ENCODE assay signal across 17 cellular contexts in the genomic region with DNA sequence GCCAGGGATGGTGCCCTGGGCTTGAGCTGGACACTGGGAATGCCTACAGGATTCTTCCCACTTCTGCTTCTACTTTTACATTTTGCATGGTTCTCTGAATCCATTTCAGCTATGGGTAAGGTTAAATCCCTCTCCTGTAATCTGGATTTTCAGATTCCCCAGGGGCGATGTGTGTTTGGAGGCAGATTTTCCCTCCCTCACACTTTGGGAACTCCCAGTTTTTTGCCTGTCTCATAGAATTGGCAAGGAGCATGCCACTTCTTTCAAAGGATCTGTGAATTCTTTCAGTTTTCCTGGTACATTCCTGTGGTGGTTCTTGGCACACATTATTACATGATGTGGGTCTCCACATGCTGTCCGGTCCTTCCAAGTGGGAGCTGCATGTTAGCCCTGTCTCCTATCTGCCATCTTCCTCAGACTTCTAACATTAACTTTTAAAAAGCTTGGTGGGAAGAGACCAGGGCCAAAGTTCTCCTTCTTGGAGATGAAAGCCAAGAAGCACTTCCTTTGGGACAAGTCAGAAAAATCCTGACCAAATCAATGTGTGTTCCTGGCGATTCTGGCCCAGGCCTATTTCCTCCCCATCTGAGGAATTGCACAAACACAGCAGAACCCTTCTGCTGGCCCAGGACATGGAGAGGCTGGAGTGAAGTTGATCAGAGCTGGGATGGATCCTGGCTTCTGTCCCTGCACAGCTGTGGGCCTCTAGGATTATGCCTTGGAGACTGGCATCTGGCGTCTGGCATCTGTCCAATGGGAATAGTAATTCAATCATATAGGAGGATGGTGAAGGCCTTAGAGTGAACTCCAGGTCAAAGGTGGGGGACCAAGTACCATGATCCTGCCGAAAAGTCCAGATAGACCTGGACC. TPM values are rescaled to one million over a fixed set of nuclear protein-coding genes. Genes with fewer than 3 reads are reported as not detected.
DNase-seq lines count a peak whose midpoint lies in the region; ATAC-seq and TF ChIP-seq lines count a peak whose summit lies in the region.
"Had no signal": no experiment of that assay in that cellular context is flagged by ENCODE, and none has a peak within 500 bp of the region (broad histone marks: within the 10 kb centered on the region; RNA-seq: fewer than 3 reads in every experiment).

No MANE protein-coding gene starts in this region.

- H3K4me3 ChIP-seq in MG63 (no peak overlapping the region), cardiac fibroblast (replicated peaks in 1 of 2; ENCODE audit: low read depth in 2 of 2, low read length in 2 of 2) (no peak overlapping the region), testis (no peak overlapping the region)
- H3K4me3 ChIP-seq: left lung had no signal

- intact Hi-C loops in testis (cut with DNase I; ENCODE audit: low total_unique reads), result no loop called here

- ATAC-seq in GM21367 (IDR thresholded peaks at IDR 0.05; ENCODE audit: unreplicated experiment) (no peak), GM21717 (IDR thresholded peaks at IDR 0.05; ENCODE audit: unreplicated experiment) (no peak)
- ATAC-seq: left lung had no signal

- H3K36me3 ChIP-seq in MG63 (no peaks in the 10 kb centered on the region), testis (ENCODE audit: low read depth, missing control alignments) (no peaks in the 10 kb centered on the region)
- H3K36me3 ChIP-seq: left lung, neutrophil had no signal

- DNase-seq in MG63 (peak; percentile 60), cardiac fibroblast (ENCODE audit: low read depth in 2 of 2) (peak; percentile 54 to 86), islet precursor cell (peak; percentile 23), testis (peak; percentile 43), NCI-H526 treated with DMSO at 0.1 percent for 48 hours (lab: John Stamatoyannopoulos, UW) (no peak), nucleus accumbens (lab: John Stamatoyannopoulos, UW) (no peak)
- DNase-seq: activated CD4-positive, CD25-positive, alpha-beta regulatory T cell; HFFc6; left lung; NCI-H510A treated with DMSO at 0.1 percent for 48 hours; stimulated activated CD4-positive, alpha-beta T cell treated with anti-CD3 and anti-CD28 coated beads, Interleukin-2, amount 100 ng/mL, for 24 hours; stimulated activated naive CD4-positive, alpha-beta T cell had no signal

- no peak for TF ChIP-seq CTCF in cardiac fibroblast (IDR thresholded peaks at IDR 0.05; ENCODE audit: low read depth, low read length)
- no peak for TF ChIP-seq CTCF in testis (IDR thresholded peaks at IDR 0.05)

- peak overlapping the region; percentile 7 to 58 for H3K27ac ChIP-seq in testis
- H3K27ac ChIP-seq: neutrophil had no signal

- WGBS in testis, 2 donors, result 67 to 71% methylated on average over 5 of the region's 5 CpGs

- H3K27me3 ChIP-seq in MG63 (no peaks in the 10 kb centered on the region), testis (no peaks in the 10 kb centered on the region)
- H3K27me3 ChIP-seq: left lung, neutrophil had no signal

- no peak for TF ChIP-seq POLR2A in testis (IDR thresholded peaks at IDR 0.05)

- H3K9me3 ChIP-seq in MG63, result no peaks in the 10 kb centered on the region
- no peaks in the 10 kb centered on the region for H3K9me3 ChIP-seq in testis
- H3K9me3 ChIP-seq: left lung, neutrophil had no signal

- peaks cover 10% of the 10 kb centered on the region for H3K4me1 ChIP-seq in testis

RNA-seq across cellular contexts. Expression of a gene that starts 5.4 kb away (rescaled TPM):
- total RNA-seq in MG63 (2014; rRNA removed; shearing (Covaris generic); ENCODE audit: low replicate concordance), result 43.4 and 57.9 TPM in 2 replicates
- total RNA-seq in testis, result 10 to 100 TPM; 19.5 to 34.5 TPM
- 16.6 TPM for polyA plus RNA-seq in testis (ENCODE audit: insufficient read depth, low read depth, low replicate concordance)

RNA-seq across cellular contexts. Expression of a gene that starts 8.2 kb away (rescaled TPM):
- total RNA-seq in MG63 (2014; rRNA removed; shearing (Covaris generic); ENCODE audit: low replicate concordance), result 0.49 and 2.4 TPM in 2 replicates
- 1 to 10 TPM; 5.0 to 9.4 TPM for total RNA-seq in testis
- 24.4 TPM for polyA plus RNA-seq in testis (ENCODE audit: insufficient read depth, low read depth, low replicate concordance)

RNA-seq across cellular contexts. Expression of a gene that starts 43.1 kb away (rescaled TPM):
- not detected in 2 replicates for total RNA-seq in MG63 (2014; rRNA removed; shearing (Covaris generic); ENCODE audit: low replicate concordance)
- 1 to 10 TPM in 1 of 2 donors, under 1 TPM in 1; 0.55 to 4.3 TPM for total RNA-seq in testis
- 4.3 TPM for polyA plus RNA-seq in testis (ENCODE audit: insufficient read depth, low read depth, low replicate concordance)
- total RNA-seq: fibroblast of villous mesenchyme, HFFc6, SK-MEL-5 had no signal

Comparison
In these comparisons a context has a peak if more than half of its experiments do, and no peak if none do; other contexts are left out.
1. DNase-seq: peak in MG63 (single experiment), cardiac fibroblast (2 of 2), islet precursor cell (single experiment) and testis (single experiment); none in NCI-H526 treated with DMSO at 0.1 percent for 48 hours (single experiment) and nucleus accumbens (0 of 56).